Comparison of ENCODE assay signal across 8 cellular contexts in genomic region chr1:54376085-54377039, GRCh38. TPM values are rescaled to one million over a fixed set of nuclear protein-coding genes. Genes with fewer than 3 reads are reported as not detected.
DNase-seq lines count a peak whose midpoint lies in the region; ATAC-seq and TF ChIP-seq lines count a peak whose summit lies in the region.

No MANE protein-coding gene starts in this region.

- ATAC-seq in HG02885 (IDR thresholded peaks at IDR 0.05; ENCODE audit: poor library complexity, unreplicated experiment), result peak; percentile 69

- DNase-seq in activated naive CD4-positive, alpha-beta T cell treated with Interleukin-2 at 50 U/mL for 16 hours, result peak; percentile 7
- no peak for DNase-seq in activated naive CD4-positive, alpha-beta T cell (lab: John Stamatoyannopoulos, UW)
- peak; percentile 44 for DNase-seq in activated CD4-positive, CD25-positive, alpha-beta regulatory T cell treated with anti-CD3 and anti-CD28 coated beads, Interleukin-2, amount 50 U/mL, for 72 hours
- no peak for DNase-seq in occipital lobe (lab: John Stamatoyannopoulos, UW)
- DNase-seq in NOMO-1 treated with DMSO at 0.1 percent for 48 hours (lab: John Stamatoyannopoulos, UW; ENCODE audit: unreplicated experiment), result no peak
- DNase-seq in UCSD-AML1 (lab: John Stamatoyannopoulos, UW; ENCODE audit: unreplicated experiment), result no peak

- TF ChIP-seq CTCF in nephron (IDR thresholded peaks at IDR 0.05; ENCODE audit: unreplicated experiment in 3 of 3), result no peak

- H3K36me3 Mint-ChIP-seq in nephron (ENCODE audit: low read depth), result peaks cover 36% of the 10 kb centered on the region

- no peaks in the 10 kb centered on the region for H3K9me3 Mint-ChIP-seq in nephron

- no peak overlapping the region for H3K4me3 Mint-ChIP-seq in nephron

- H3K27ac Mint-ChIP-seq in nephron, result peak overlapping the region; percentile 72 to 86 (median 79)

- H3K27me3 Mint-ChIP-seq in nephron (ENCODE audit: low read depth), result no peaks in the 10 kb centered on the region

- H3K4me1 Mint-ChIP-seq in nephron, result peaks cover 81% of the 10 kb centered on the region

RNA-seq across cellular contexts. Expression of gene SSBP3, which starts 29.8 kb away (rescaled TPM):
- 46.8 TPM for total RNA-seq in occipital lobe

Comparison
In these comparisons a context has a peak if more than half of its experiments do, and no peak if none do; other contexts are left out.
1. DNase-seq: peak in activated naive CD4-positive, alpha-beta T cell treated with Interleukin-2 at 50 U/mL for 16 hours (single experiment) and activated CD4-positive, CD25-positive, alpha-beta regulatory T cell treated with anti-CD3 and anti-CD28 coated beads, Interleukin-2, amount 50 U/mL, for 72 hours (single experiment); none in activated naive CD4-positive, alpha-beta T cell (0 of 4), occipital lobe (single experiment), NOMO-1 treated with DMSO at 0.1 percent for 48 hours (single experiment) and UCSD-AML1 (single experiment).